Comparison of ENCODE assay signal across 9 cellular contexts in the genomic region with DNA sequence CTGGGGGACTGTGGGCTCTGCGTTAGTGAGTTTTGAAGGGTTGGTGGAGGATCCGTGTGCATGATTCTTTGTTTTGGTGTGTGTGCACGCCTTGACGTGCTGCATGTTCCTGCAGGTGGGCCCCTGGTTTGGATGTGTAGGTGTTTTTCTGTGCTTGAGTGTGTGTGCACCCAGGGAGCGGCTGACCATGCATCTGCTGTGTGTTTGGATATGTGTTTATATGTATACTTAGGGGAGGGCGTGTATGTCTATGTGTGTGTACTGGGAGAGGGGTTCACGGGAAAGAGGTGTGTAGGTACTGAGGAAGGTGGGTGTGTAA. TPM values are rescaled to one million over a fixed set of nuclear protein-coding genes. Genes with fewer than 3 reads are reported as not detected.
DNase-seq lines count a peak whose midpoint lies in the region; ATAC-seq and TF ChIP-seq lines count a peak whose summit lies in the region.
"Had no signal": no experiment of that assay in that cellular context is flagged by ENCODE, and none has a peak within 500 bp of the region (broad histone marks: within the 10 kb centered on the region; RNA-seq: fewer than 3 reads in every experiment).

No MANE protein-coding gene starts in this region.

- H3K4me1 ChIP-seq in tibial nerve: peaks cover 0 to 35% (median 0%) of the 10 kb centered on the region in 4 donors
- H3K4me1 ChIP-seq in aorta (ENCODE audit: control insufficient read depth in 1 of 2, insufficient read depth in 2 of 2, low read length in 2 of 2): no peaks in the 10 kb centered on the region

- ATAC-seq in activated T-cell treated with anti-CD3 and anti-CD28 coated beads, Interleukin-2, amount 50 U/mL, for 4 hours: no peak
- ATAC-seq in aorta (ENCODE audit: low FRiP score) (no peak), GM19324 (IDR thresholded peaks at IDR 0.05; ENCODE audit: low FRiP score, unreplicated experiment) (no peak)

- TF ChIP-seq POLR2A in tibial nerve (IDR thresholded peaks at IDR 0.05): no peak

- H3K36me3 ChIP-seq in tibial nerve (no peaks in the 10 kb centered on the region), aorta (ENCODE audit: control insufficient read depth in 1 of 2, insufficient read depth in 2 of 2, low read length in 1 of 2) (no peaks in the 10 kb centered on the region)

- 28 to 32% methylated on average over 7 of the region's 7 CpGs for WGBS in tibial nerve, 2 donors
- 28 to 39% methylated on average over 7 of the region's 7 CpGs for WGBS in aorta, 2 donors

- TF ChIP-seq EP300 in tibial nerve (IDR thresholded peaks at IDR 0.05): no peak

- peak overlapping the region; percentile 38 to 85 (median 61) for H3K4me3 ChIP-seq in tibial nerve
- no peak overlapping the region for H3K4me3 ChIP-seq in aorta (ENCODE audit: low read length in 2 of 2)

- intact Hi-C loops in aorta (cut with DNase I): no loop called here

- H3K27me3 ChIP-seq in tibial nerve: no peaks in the 10 kb centered on the region
- peaks cover 0 to 2% of the 10 kb centered on the region in 2 donors for H3K27me3 ChIP-seq in aorta (ENCODE audit: control insufficient read depth in 1 of 2, insufficient read depth in 2 of 2, low read length in 1 of 2)

- H3K4me3 Mint-ChIP-seq in activated T-cell treated with anti-CD3 and anti-CD28 coated beads, Interleukin-2, amount 50 U/mL, for 4 hours: peak overlapping the region; percentile 61
- H3K4me3 Mint-ChIP-seq in brain: peak overlapping the region; percentile 90 to 95 (median 93)
- H3K4me3 Mint-ChIP-seq in mesothelial cell of epicardium: peak overlapping the region; percentile 81

- no peak for DNase-seq in activated T-cell treated with anti-CD3 and anti-CD28 coated beads, Interleukin-2, amount 50 U/mL, for 4 hours
- no peak for DNase-seq in activated T-cell treated with anti-CD3 and anti-CD28 coated beads for 4 hours
- no peak for DNase-seq in mesothelial cell of epicardium (ENCODE audit: low spot score in 2 of 2, unreplicated experiment in 2 of 2)
- no peak for DNase-seq in tibial nerve (ENCODE audit: low spot score in 2 of 2)
- no peak for DNase-seq in aorta
- DNase-seq in NCI-H187 (lab: John Stamatoyannopoulos, UW): no peak
- DNase-seq: AML-193 had no signal

- H3K9me3 Mint-ChIP-seq in activated T-cell treated with anti-CD3 and anti-CD28 coated beads, Interleukin-2, amount 50 U/mL, for 4 hours: no peaks in the 10 kb centered on the region
- no peaks in the 10 kb centered on the region for H3K9me3 Mint-ChIP-seq in brain
- H3K9me3 Mint-ChIP-seq in mesothelial cell of epicardium: no peaks in the 10 kb centered on the region

- H3K9me3 ChIP-seq in tibial nerve (no peaks in the 10 kb centered on the region), aorta (ENCODE audit: control insufficient read depth, low read length) (no peaks in the 10 kb centered on the region)

- peak overlapping the region; percentile 90 to 95 (median 93) for H3K27ac Mint-ChIP-seq in brain
- peak overlapping the region; percentile 21 for H3K27ac Mint-ChIP-seq in mesothelial cell of epicardium

- H3K27me3 Mint-ChIP-seq in activated T-cell treated with anti-CD3 and anti-CD28 coated beads, Interleukin-2, amount 50 U/mL, for 4 hours (ENCODE audit: low read depth): peaks cover 28% of the 10 kb centered on the region
- H3K27me3 Mint-ChIP-seq in brain (peaks cover 8% of the 10 kb centered on the region), mesothelial cell of epicardium (ENCODE audit: low read depth) (no peaks in the 10 kb centered on the region)

- H3K36me3 Mint-ChIP-seq in activated T-cell treated with anti-CD3 and anti-CD28 coated beads, Interleukin-2, amount 50 U/mL, for 4 hours (ENCODE audit: insufficient read depth): no peaks in the 10 kb centered on the region
- no peaks in the 10 kb centered on the region for H3K36me3 Mint-ChIP-seq in brain
- H3K36me3 Mint-ChIP-seq in mesothelial cell of epicardium: no peaks in the 10 kb centered on the region

- H3K4me1 Mint-ChIP-seq in activated T-cell treated with anti-CD3 and anti-CD28 coated beads, Interleukin-2, amount 50 U/mL, for 4 hours (ENCODE audit: low read depth): peaks cover 5% of the 10 kb centered on the region
- H3K4me1 Mint-ChIP-seq in brain (peaks cover 66% of the 10 kb centered on the region), mesothelial cell of epicardium (peaks cover 51% of the 10 kb centered on the region)

- peak overlapping the region in 2 of 4 donors; percentile 21 to 86 for H3K27ac ChIP-seq in tibial nerve
- no peak overlapping the region for H3K27ac ChIP-seq in aorta (ENCODE audit: low read depth in 1 of 2, low read length in 2 of 2)

- TF ChIP-seq CTCF in brain (conservative IDR thresholded peaks at IDR 0.05): no peak
- no peak for TF ChIP-seq CTCF in mesothelial cell of epicardium (IDR thresholded peaks at IDR 0.05; ENCODE audit: unreplicated experiment)
- TF ChIP-seq CTCF in tibial nerve (IDR thresholded peaks at IDR 0.05): no peak

RNA-seq across cellular contexts. Expression of a gene that starts 1.1 kb away (rescaled TPM):
- total RNA-seq in activated T-cell treated with anti-CD3 and anti-CD28 coated beads, Interleukin-2, amount 50 U/mL, for 4 hours: under 1 TPM; 0.08 TPM
- polyA plus RNA-seq in brain (ENCODE audit: insufficient read depth, low read depth, low replicate concordance) (45.5 TPM), aorta (under 1 TPM; 0.26 to 0.50 TPM)
- total RNA-seq in mesothelial cell of epicardium (55.5 to 59.5 TPM (median 57.2 TPM) in 3 replicates), tibial nerve (1 to 10 TPM in 3 of 4 donors, under 1 TPM in 1; 0.84 to 2.0 (median 1.4) TPM), aorta (1 to 10 TPM; 1.3 to 4.4 TPM)

RNA-seq across cellular contexts. Expression of a gene that starts 34.6 kb away (rescaled TPM):
- under 1 TPM; 0.30 to 0.45 (median 0.33) TPM for total RNA-seq in activated T-cell treated with anti-CD3 and anti-CD28 coated beads, Interleukin-2, amount 50 U/mL, for 4 hours
- 1.0 TPM for polyA plus RNA-seq in brain (ENCODE audit: insufficient read depth, low read depth, low replicate concordance)
- total RNA-seq in mesothelial cell of epicardium: 0.27 to 0.38 TPM (median 0.32 TPM) in 3 replicates
- total RNA-seq in tibial nerve: not detected
- under 1 TPM; 0.13 to 0.24 TPM for total RNA-seq in aorta
- polyA plus RNA-seq in aorta: not detected

RNA-seq across cellular contexts. Expression of a gene that starts 58.3 kb away (rescaled TPM):
- 10 to 100 TPM; 52.0 to 61.7 (median 60.5) TPM for total RNA-seq in activated T-cell treated with anti-CD3 and anti-CD28 coated beads, Interleukin-2, amount 50 U/mL, for 4 hours
- polyA plus RNA-seq in brain (ENCODE audit: insufficient read depth, low read depth, low replicate concordance) (103 TPM), aorta (10 to 100 TPM; 17.0 to 49.7 TPM)
- total RNA-seq in mesothelial cell of epicardium (94.6 to 106 TPM (median 104 TPM) in 3 replicates), tibial nerve (10 to 100 TPM; 60.6 to 85.5 (median 73.0) TPM), aorta (10 to 100 TPM; 56.4 to 67.3 TPM)

RNA-seq across cellular contexts. Expression of a gene that starts 58.4 kb away (rescaled TPM):
- total RNA-seq in activated T-cell treated with anti-CD3 and anti-CD28 coated beads, Interleukin-2, amount 50 U/mL, for 4 hours: 100 to 1,000 TPM; 116 to 144 (median 121) TPM
- 173 TPM for polyA plus RNA-seq in brain (ENCODE audit: insufficient read depth, low read depth, low replicate concordance)
- total RNA-seq in mesothelial cell of epicardium: 178 to 183 TPM (median 180 TPM) in 3 replicates
- 100 to 1,000 TPM in 3 of 4 donors, 10 to 100 TPM in 1; 92.2 to 127 (median 112) TPM for total RNA-seq in tibial nerve
- total RNA-seq in aorta: 100 to 1,000 TPM; 174 to 193 TPM
- polyA plus RNA-seq in aorta: 10 to 100 TPM; 44.5 to 91.6 TPM

Comparison
In these comparisons a context has a peak if more than half of its experiments do, and no peak if none do; other contexts are left out.
1. H3K4me3 ChIP-seq: peak in tibial nerve (4 of 4); none in aorta (0 of 2).
2. RNA of a gene that starts 1.1 kb away (total RNA-seq): 55.5 to 59.5 TPM in mesothelial cell of epicardium; 1.3 to 4.4 TPM in aorta, 0.84 to 2.0 TPM in tibial nerve and 0.08 TPM in activated T-cell treated with anti-CD3 and anti-CD28 coated beads, Interleukin-2, amount 50 U/mL, for 4 hours; every median in the first group is over 10 times any median in the second.
3. Peak in every context shown above with its lines, with median percentiles within 50 percentile points of each other: H3K4me3 Mint-ChIP-seq.